1 cellular context compared by ENCODE assay signal in the genomic region with DNA sequence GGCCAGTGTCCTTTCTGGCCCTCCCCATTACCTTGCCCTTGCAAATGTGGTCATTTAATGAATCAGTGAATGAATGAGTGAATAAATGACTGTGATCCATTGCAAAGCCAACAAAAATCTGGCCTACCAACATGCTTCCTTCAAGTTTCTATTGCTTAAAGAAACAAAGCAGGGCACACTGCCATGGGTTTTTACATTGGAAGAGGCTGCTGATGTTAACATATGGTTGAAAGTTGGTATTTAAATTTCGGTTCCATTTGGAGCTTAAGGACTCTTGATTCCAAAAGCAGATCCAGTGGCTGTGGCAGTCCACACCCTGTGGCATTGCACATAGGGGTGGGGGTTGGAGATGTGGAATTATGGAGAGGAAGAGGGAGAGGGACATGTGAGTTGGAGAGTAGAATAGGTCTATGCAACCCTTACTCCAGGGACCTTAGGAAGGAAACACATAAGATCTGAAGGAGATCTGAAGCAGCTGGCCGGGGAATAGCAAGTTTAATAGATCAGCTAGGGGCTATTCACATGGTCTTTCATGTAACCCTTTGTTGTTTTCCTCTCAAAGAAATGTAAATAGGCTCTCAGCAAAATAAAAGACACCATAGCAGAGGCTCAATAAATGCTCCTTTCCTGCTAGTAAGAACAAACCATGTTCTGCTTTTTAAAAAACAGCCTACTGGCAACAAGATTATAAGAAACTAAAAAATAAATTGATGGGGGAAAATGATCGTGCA.
TF ChIP-seq lines count a peak whose summit lies in the region.

No MANE protein-coding gene starts in this region.

TF ChIP-seq in H1, 55 proteins besides CTCF, POLR2A, EP300 and RAD21 (continued from another document):
- TF ChIP-seq, protein P1, sequence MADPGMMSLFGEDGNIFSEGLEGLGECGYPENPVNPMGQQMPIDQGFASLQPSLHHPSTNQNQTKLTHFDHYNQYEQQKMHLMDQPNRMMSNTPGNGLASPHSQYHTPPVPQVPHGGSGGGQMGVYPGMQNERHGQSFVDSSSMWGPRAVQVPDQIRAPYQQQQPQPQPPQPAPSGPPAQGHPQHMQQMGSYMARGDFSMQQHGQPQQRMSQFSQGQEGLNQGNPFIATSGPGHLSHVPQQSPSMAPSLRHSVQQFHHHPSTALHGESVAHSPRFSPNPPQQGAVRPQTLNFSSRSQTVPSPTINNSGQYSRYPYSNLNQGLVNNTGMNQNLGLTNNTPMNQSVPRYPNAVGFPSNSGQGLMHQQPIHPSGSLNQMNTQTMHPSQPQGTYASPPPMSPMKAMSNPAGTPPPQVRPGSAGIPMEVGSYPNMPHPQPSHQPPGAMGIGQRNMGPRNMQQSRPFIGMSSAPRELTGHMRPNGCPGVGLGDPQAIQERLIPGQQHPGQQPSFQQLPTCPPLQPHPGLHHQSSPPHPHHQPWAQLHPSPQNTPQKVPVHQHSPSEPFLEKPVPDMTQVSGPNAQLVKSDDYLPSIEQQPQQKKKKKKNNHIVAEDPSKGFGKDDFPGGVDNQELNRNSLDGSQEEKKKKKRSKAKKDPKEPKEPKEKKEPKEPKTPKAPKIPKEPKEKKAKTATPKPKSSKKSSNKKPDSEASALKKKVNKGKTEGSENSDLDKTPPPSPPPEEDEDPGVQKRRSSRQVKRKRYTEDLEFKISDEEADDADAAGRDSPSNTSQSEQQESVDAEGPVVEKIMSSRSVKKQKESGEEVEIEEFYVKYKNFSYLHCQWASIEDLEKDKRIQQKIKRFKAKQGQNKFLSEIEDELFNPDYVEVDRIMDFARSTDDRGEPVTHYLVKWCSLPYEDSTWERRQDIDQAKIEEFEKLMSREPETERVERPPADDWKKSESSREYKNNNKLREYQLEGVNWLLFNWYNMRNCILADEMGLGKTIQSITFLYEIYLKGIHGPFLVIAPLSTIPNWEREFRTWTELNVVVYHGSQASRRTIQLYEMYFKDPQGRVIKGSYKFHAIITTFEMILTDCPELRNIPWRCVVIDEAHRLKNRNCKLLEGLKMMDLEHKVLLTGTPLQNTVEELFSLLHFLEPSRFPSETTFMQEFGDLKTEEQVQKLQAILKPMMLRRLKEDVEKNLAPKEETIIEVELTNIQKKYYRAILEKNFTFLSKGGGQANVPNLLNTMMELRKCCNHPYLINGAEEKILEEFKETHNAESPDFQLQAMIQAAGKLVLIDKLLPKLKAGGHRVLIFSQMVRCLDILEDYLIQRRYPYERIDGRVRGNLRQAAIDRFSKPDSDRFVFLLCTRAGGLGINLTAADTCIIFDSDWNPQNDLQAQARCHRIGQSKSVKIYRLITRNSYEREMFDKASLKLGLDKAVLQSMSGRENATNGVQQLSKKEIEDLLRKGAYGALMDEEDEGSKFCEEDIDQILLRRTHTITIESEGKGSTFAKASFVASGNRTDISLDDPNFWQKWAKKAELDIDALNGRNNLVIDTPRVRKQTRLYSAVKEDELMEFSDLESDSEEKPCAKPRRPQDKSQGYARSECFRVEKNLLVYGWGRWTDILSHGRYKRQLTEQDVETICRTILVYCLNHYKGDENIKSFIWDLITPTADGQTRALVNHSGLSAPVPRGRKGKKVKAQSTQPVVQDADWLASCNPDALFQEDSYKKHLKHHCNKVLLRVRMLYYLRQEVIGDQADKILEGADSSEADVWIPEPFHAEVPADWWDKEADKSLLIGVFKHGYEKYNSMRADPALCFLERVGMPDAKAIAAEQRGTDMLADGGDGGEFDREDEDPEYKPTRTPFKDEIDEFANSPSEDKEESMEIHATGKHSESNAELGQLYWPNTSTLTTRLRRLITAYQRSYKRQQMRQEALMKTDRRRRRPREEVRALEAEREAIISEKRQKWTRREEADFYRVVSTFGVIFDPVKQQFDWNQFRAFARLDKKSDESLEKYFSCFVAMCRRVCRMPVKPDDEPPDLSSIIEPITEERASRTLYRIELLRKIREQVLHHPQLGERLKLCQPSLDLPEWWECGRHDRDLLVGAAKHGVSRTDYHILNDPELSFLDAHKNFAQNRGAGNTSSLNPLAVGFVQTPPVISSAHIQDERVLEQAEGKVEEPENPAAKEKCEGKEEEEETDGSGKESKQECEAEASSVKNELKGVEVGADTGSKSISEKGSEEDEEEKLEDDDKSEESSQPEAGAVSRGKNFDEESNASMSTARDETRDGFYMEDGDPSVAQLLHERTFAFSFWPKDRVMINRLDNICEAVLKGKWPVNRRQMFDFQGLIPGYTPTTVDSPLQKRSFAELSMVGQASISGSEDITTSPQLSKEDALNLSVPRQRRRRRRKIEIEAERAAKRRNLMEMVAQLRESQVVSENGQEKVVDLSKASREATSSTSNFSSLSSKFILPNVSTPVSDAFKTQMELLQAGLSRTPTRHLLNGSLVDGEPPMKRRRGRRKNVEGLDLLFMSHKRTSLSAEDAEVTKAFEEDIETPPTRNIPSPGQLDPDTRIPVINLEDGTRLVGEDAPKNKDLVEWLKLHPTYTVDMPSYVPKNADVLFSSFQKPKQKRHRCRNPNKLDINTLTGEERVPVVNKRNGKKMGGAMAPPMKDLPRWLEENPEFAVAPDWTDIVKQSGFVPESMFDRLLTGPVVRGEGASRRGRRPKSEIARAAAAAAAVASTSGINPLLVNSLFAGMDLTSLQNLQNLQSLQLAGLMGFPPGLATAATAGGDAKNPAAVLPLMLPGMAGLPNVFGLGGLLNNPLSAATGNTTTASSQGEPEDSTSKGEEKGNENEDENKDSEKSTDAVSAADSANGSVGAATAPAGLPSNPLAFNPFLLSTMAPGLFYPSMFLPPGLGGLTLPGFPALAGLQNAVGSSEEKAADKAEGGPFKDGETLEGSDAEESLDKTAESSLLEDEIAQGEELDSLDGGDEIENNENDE (IDR thresholded peaks at IDR 0.05; ENCODE audit: insufficient replicate concordance, low read length) = peak; percentile 52
- TF ChIP-seq HDAC6 (IDR thresholded peaks at IDR 0.05; ENCODE audit: low read depth, low read length) = no peak
